In the genomic region with DNA sequence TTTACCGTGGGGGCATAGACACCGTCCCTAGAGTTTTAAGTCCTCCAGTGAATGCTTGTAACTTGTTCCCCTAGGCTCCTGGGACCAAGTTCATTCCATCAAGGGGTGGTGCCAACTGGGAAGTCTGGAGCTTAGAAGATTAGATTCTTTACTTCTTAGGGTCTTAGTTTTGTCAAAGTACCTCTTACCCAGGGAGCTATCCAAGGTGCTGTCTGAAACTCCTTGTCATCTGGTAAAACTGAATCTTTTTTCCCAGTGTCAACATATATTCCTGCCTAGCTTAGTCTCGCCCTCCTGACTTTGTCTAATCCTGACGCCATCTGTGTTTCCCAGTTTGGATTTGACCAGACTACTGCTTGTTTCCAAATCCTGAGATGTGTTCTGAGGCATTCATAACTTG, we compare ENCODE assay signal across 2 cellular contexts.
TF ChIP-seq lines count a peak whose summit lies in the region.

No MANE protein-coding gene starts in this region.

TF ChIP-seq in GM23338, 12 proteins besides CTCF, POLR2A, EP300 and RAD21:
- TF ChIP-seq JUNB (IDR thresholded peaks at IDR 0.05; ENCODE audit: unreplicated experiment) (no peak), REST (IDR thresholded peaks at IDR 0.05; ENCODE audit: unreplicated experiment) (peak; percentile 80)
TF ChIP-seq in GM23338: peak in this region for 1.

TF ChIP-seq in H1, 55 proteins besides CTCF, POLR2A, EP300 and RAD21:
- no peak for TF ChIP-seq ASH2L (IDR thresholded peaks at IDR 0.05; ENCODE audit: low read length)
- no peak for TF ChIP-seq EGR1 (IDR thresholded peaks at IDR 0.05; ENCODE audit: borderline replicate concordance, low read depth, low read length)
- TF ChIP-seq TAF7 (optimal IDR thresholded peaks at IDR 0.05; ENCODE audit: borderline replicate concordance, low read depth, low read length): no peak
- TF ChIP-seq, protein P1, sequence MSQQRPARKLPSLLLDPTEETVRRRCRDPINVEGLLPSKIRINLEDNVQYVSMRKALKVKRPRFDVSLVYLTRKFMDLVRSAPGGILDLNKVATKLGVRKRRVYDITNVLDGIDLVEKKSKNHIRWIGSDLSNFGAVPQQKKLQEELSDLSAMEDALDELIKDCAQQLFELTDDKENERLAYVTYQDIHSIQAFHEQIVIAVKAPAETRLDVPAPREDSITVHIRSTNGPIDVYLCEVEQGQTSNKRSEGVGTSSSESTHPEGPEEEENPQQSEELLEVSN (IDR thresholded peaks at IDR 0.05): no peak
- TF ChIP-seq SIN3A (conservative IDR thresholded peaks at IDR 0.05 in 1 of 2, IDR thresholded peaks at IDR 0.05 in 1 of 2; ENCODE audit: low read depth in 1 of 2, low read length in 2 of 2): 0 out of 4 replicates have a peak, but pooled peaks of 1 of the 2 experiments have one; percentile 56
- no peak for TF ChIP-seq KDM4A (IDR thresholded peaks at IDR 0.05; ENCODE audit: low read depth, low read length, severe bottlenecking)
- TF ChIP-seq RNF2 (IDR thresholded peaks at IDR 0.05; ENCODE audit: borderline replicate concordance, low read depth, low read length, missing control alignments, poor library complexity, severe bottlenecking): no peak
- no peak for TF ChIP-seq HDAC2 (IDR thresholded peaks at IDR 0.05; ENCODE audit: borderline replicate concordance in 1 of 2, low read depth in 2 of 2, low read length in 2 of 2)
- no peak for TF ChIP-seq YY1 (IDR thresholded peaks at IDR 0.05; ENCODE audit: low read depth, low read length)
- no peak for TF ChIP-seq SAP30 (IDR thresholded peaks at IDR 0.05; ENCODE audit: insufficient read depth, insufficient replicate concordance, low read length)
- TF ChIP-seq JUN (IDR thresholded peaks at IDR 0.05; ENCODE audit: low read depth, low read length): no peak
- TF ChIP-seq KDM5A (IDR thresholded peaks at IDR 0.05; ENCODE audit: low read length): no peak
- TF ChIP-seq CBX5 (IDR thresholded peaks at IDR 0.05; ENCODE audit: low read depth, low read length): no peak
- no peak for TF ChIP-seq TAF1 (IDR thresholded peaks at IDR 0.05; ENCODE audit: low read depth, low read length)
- TF ChIP-seq, protein P2, sequence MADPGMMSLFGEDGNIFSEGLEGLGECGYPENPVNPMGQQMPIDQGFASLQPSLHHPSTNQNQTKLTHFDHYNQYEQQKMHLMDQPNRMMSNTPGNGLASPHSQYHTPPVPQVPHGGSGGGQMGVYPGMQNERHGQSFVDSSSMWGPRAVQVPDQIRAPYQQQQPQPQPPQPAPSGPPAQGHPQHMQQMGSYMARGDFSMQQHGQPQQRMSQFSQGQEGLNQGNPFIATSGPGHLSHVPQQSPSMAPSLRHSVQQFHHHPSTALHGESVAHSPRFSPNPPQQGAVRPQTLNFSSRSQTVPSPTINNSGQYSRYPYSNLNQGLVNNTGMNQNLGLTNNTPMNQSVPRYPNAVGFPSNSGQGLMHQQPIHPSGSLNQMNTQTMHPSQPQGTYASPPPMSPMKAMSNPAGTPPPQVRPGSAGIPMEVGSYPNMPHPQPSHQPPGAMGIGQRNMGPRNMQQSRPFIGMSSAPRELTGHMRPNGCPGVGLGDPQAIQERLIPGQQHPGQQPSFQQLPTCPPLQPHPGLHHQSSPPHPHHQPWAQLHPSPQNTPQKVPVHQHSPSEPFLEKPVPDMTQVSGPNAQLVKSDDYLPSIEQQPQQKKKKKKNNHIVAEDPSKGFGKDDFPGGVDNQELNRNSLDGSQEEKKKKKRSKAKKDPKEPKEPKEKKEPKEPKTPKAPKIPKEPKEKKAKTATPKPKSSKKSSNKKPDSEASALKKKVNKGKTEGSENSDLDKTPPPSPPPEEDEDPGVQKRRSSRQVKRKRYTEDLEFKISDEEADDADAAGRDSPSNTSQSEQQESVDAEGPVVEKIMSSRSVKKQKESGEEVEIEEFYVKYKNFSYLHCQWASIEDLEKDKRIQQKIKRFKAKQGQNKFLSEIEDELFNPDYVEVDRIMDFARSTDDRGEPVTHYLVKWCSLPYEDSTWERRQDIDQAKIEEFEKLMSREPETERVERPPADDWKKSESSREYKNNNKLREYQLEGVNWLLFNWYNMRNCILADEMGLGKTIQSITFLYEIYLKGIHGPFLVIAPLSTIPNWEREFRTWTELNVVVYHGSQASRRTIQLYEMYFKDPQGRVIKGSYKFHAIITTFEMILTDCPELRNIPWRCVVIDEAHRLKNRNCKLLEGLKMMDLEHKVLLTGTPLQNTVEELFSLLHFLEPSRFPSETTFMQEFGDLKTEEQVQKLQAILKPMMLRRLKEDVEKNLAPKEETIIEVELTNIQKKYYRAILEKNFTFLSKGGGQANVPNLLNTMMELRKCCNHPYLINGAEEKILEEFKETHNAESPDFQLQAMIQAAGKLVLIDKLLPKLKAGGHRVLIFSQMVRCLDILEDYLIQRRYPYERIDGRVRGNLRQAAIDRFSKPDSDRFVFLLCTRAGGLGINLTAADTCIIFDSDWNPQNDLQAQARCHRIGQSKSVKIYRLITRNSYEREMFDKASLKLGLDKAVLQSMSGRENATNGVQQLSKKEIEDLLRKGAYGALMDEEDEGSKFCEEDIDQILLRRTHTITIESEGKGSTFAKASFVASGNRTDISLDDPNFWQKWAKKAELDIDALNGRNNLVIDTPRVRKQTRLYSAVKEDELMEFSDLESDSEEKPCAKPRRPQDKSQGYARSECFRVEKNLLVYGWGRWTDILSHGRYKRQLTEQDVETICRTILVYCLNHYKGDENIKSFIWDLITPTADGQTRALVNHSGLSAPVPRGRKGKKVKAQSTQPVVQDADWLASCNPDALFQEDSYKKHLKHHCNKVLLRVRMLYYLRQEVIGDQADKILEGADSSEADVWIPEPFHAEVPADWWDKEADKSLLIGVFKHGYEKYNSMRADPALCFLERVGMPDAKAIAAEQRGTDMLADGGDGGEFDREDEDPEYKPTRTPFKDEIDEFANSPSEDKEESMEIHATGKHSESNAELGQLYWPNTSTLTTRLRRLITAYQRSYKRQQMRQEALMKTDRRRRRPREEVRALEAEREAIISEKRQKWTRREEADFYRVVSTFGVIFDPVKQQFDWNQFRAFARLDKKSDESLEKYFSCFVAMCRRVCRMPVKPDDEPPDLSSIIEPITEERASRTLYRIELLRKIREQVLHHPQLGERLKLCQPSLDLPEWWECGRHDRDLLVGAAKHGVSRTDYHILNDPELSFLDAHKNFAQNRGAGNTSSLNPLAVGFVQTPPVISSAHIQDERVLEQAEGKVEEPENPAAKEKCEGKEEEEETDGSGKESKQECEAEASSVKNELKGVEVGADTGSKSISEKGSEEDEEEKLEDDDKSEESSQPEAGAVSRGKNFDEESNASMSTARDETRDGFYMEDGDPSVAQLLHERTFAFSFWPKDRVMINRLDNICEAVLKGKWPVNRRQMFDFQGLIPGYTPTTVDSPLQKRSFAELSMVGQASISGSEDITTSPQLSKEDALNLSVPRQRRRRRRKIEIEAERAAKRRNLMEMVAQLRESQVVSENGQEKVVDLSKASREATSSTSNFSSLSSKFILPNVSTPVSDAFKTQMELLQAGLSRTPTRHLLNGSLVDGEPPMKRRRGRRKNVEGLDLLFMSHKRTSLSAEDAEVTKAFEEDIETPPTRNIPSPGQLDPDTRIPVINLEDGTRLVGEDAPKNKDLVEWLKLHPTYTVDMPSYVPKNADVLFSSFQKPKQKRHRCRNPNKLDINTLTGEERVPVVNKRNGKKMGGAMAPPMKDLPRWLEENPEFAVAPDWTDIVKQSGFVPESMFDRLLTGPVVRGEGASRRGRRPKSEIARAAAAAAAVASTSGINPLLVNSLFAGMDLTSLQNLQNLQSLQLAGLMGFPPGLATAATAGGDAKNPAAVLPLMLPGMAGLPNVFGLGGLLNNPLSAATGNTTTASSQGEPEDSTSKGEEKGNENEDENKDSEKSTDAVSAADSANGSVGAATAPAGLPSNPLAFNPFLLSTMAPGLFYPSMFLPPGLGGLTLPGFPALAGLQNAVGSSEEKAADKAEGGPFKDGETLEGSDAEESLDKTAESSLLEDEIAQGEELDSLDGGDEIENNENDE (IDR thresholded peaks at IDR 0.05; ENCODE audit: insufficient replicate concordance, low read length): peak; percentile 46
TF ChIP-seq in H1: peak in this region for 2.
